23 cellular contexts compared by ENCODE assay signal in the genomic region with DNA sequence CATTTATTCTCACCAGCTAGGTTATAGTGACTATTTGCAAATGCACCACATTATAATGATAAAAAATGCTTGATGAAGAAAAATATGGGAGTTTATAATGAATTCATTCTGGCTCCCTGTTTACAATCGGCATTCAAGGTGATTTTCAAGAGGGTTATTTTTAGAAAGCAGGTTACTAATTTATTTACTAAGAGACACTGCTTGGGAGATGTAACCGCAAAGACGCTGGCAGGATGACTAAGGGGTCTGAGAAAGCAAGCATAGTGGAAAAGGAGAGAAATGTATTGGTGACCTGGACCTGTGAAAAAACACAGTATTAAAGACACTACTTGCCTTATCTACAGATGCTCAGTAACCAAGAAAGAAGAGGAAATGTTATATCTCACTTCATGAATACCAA. TPM values are rescaled to one million over a fixed set of nuclear protein-coding genes. Genes with fewer than 3 reads are reported as not detected.
A peak's percentile ranks its signal among the peaks of the same experiment; 100 is the strongest.
DNase-seq lines count a peak whose midpoint lies in the region; ATAC-seq, FAIRE-seq and TF ChIP-seq lines count a peak whose summit lies in the region.
"Had no signal": no experiment of that assay in that cellular context is flagged by ENCODE, and none has a peak within 500 bp of the region (broad histone marks: within the 10 kb centered on the region; RNA-seq: fewer than 3 reads in every experiment).

No MANE protein-coding gene starts in this region.

- no peaks in the 10 kb centered on the region for H3K9me3 Mint-ChIP-seq in activated CD4-positive, alpha-beta memory T cell treated with anti-CD3 and anti-CD28 coated beads for 36 hours
- H3K9me3 Mint-ChIP-seq in activated CD4-positive, alpha-beta memory T cell treated with anti-CD3 and anti-CD28 coated beads, Interleukin-2, amount 10 ng/mL, durations not matched to agents 7 days and 5 days, result no peaks in the 10 kb centered on the region
- H3K9me3 Mint-ChIP-seq in nephron (no peaks in the 10 kb centered on the region), glutamatergic neuron (ENCODE audit: unreplicated experiment) (no peaks in the 10 kb centered on the region)
- H3K9me3 Mint-ChIP-seq: activated naive CD8-positive, alpha-beta T cell treated with anti-CD3 and anti-CD28 coated beads, Interleukin-2, amount 10 ng/mL, durations not matched to agents 7 days and 5 days; activated T-helper 1 cell treated with anti-CD3 and anti-CD28 coated beads, Interleukin-12 subunit alpha, Interleukin-12 subunit beta, Interleukin-2, Interleukin-4 antibody, amounts not matched to agents 30 ng/mL and 10 ng/mL and 1 ng/mL, durations not matched to agents 14 hours and 24 hours and 36 hours; immature natural killer cell had no signal

- no peaks in the 10 kb centered on the region for H3K27me3 ChIP-seq in bronchial epithelial cell (ENCODE audit: control insufficient read depth, insufficient read depth, low read length)
- H3K27me3 ChIP-seq: BLaER1, heart right ventricle, Peyer's patch, suprapubic skin had no signal

- CTCF ChIA-PET in activated CD4-positive, alpha-beta memory T cell treated with anti-CD3 and anti-CD28 coated beads for 36 hours (lab: Charles Lee), result no interaction called here
- CTCF ChIA-PET in activated CD4-positive, alpha-beta memory T cell treated with anti-CD3 and anti-CD28 coated beads, Interleukin-2, amount 10 ng/mL, durations not matched to agents 7 days and 5 days (lab: Charles Lee), result interaction anchor here (1.7 kb wide), 1 partner anchor 74 kb away, joined by 5 read pairs; no protein-coding TSS in a partner anchor

- intact Hi-C loops in activated CD4-positive, alpha-beta memory T cell treated with anti-CD3 and anti-CD28 coated beads for 36 hours (cut with micrococcal nuclease), result no loop called here

- H3K27me3 Mint-ChIP-seq in activated CD4-positive, alpha-beta memory T cell treated with anti-CD3 and anti-CD28 coated beads for 36 hours, result no peaks in the 10 kb centered on the region
- H3K27me3 Mint-ChIP-seq in activated CD4-positive, alpha-beta memory T cell treated with anti-CD3 and anti-CD28 coated beads, Interleukin-2, amount 10 ng/mL, durations not matched to agents 7 days and 5 days, result no peaks in the 10 kb centered on the region
- H3K27me3 Mint-ChIP-seq in nephron (ENCODE audit: low read depth) (no peaks in the 10 kb centered on the region), glutamatergic neuron (ENCODE audit: unreplicated experiment) (peaks cover 2% of the 10 kb centered on the region)
- H3K27me3 Mint-ChIP-seq: activated naive CD8-positive, alpha-beta T cell treated with anti-CD3 and anti-CD28 coated beads, Interleukin-2, amount 10 ng/mL, durations not matched to agents 7 days and 5 days had no signal

- no peak overlapping the region for H3K4me3 ChIP-seq in bronchial epithelial cell (ENCODE audit: low read depth, low read length)
- H3K4me3 ChIP-seq: BLaER1, heart right ventricle, lung, Peyer's patch, suprapubic skin had no signal

- TF ChIP-seq CTCF in bronchial epithelial cell (IDR thresholded peaks at IDR 0.05; ENCODE audit: insufficient read depth, low read length, severe bottlenecking), result no peak
- TF ChIP-seq CTCF in nephron (IDR thresholded peaks at IDR 0.05; ENCODE audit: unreplicated experiment in 3 of 3), result no peak
- TF ChIP-seq CTCF in glutamatergic neuron (IDR thresholded peaks at IDR 0.05; ENCODE audit: partially characterized antibody, unreplicated experiment), result no peak

- peak overlapping the region; percentile 29 for H3K27ac Mint-ChIP-seq in activated CD4-positive, alpha-beta memory T cell treated with anti-CD3 and anti-CD28 coated beads for 36 hours
- H3K27ac Mint-ChIP-seq in activated CD4-positive, alpha-beta memory T cell treated with anti-CD3 and anti-CD28 coated beads, Interleukin-2, amount 10 ng/mL, durations not matched to agents 7 days and 5 days, result no peak overlapping the region
- peak overlapping the region; percentile 80 to 83 (median 80) for H3K27ac Mint-ChIP-seq in nephron
- H3K27ac Mint-ChIP-seq in glutamatergic neuron (ENCODE audit: unreplicated experiment), result no peak overlapping the region
- H3K27ac Mint-ChIP-seq: activated naive CD8-positive, alpha-beta T cell treated with anti-CD3 and anti-CD28 coated beads, Interleukin-2, amount 10 ng/mL, durations not matched to agents 7 days and 5 days; activated T-helper 1 cell treated with anti-CD3 and anti-CD28 coated beads, Interleukin-12 subunit alpha, Interleukin-12 subunit beta, Interleukin-2, Interleukin-4 antibody, amounts not matched to agents 30 ng/mL and 10 ng/mL and 1 ng/mL, durations not matched to agents 14 hours and 24 hours and 36 hours had no signal

- peaks cover 13% of the 10 kb centered on the region for H3K4me1 Mint-ChIP-seq in activated CD4-positive, alpha-beta memory T cell treated with anti-CD3 and anti-CD28 coated beads for 36 hours (ENCODE audit: low read depth)
- no peaks in the 10 kb centered on the region for H3K4me1 Mint-ChIP-seq in activated CD4-positive, alpha-beta memory T cell treated with anti-CD3 and anti-CD28 coated beads, Interleukin-2, amount 10 ng/mL, durations not matched to agents 7 days and 5 days
- H3K4me1 Mint-ChIP-seq in nephron, result no peaks in the 10 kb centered on the region
- H3K4me1 Mint-ChIP-seq in glutamatergic neuron (ENCODE audit: low read depth, unreplicated experiment), result no peaks in the 10 kb centered on the region
- H3K4me1 Mint-ChIP-seq: immature natural killer cell had no signal

- no peak for DNase-seq in activated CD4-positive, alpha-beta memory T cell treated with anti-CD3 and anti-CD28 coated beads for 36 hours
- DNase-seq in activated CD4-positive, alpha-beta memory T cell treated with anti-CD3 and anti-CD28 coated beads, Interleukin-2, amount 10 ng/mL, durations not matched to agents 7 days and 5 days, result no peak
- DNase-seq in GM19239 (ENCODE audit: insufficient read length, low spot score) (no peak), bronchial epithelial cell (ENCODE audit: low read depth) (peak; percentile 83), glutamatergic neuron (no peak)
- DNase-seq: activated CD4-positive, alpha-beta T cell treated with anti-CD3 and anti-CD28 coated beads, Interleukin-2, amount 50 U/mL, for 48 hours; activated naive CD8-positive, alpha-beta T cell treated with anti-CD3 and anti-CD28 coated beads, Interleukin-2, amount 10 ng/mL, durations not matched to agents 7 days and 5 days; GOT3; heart right ventricle; immature natural killer cell; KBM-7; NCI-H1930; NCI-H226; Peyer's patch; SK-N-SH had no signal

- POLR2A ChIA-PET in activated CD4-positive, alpha-beta memory T cell treated with anti-CD3 and anti-CD28 coated beads for 36 hours (lab: Charles Lee), result no interaction called here
- POLR2A ChIA-PET in activated CD4-positive, alpha-beta memory T cell treated with anti-CD3 and anti-CD28 coated beads, Interleukin-2, amount 10 ng/mL, durations not matched to agents 7 days and 5 days (lab: Charles Lee), result no interaction called here

- no peak overlapping the region for H3K4me3 Mint-ChIP-seq in activated CD4-positive, alpha-beta memory T cell treated with anti-CD3 and anti-CD28 coated beads for 36 hours
- H3K4me3 Mint-ChIP-seq in activated CD4-positive, alpha-beta memory T cell treated with anti-CD3 and anti-CD28 coated beads, Interleukin-2, amount 10 ng/mL, durations not matched to agents 7 days and 5 days, result no peak overlapping the region
- H3K4me3 Mint-ChIP-seq in nephron, result peak overlapping the region in 1 of 3 experiments; percentile 11
- no peak overlapping the region for H3K4me3 Mint-ChIP-seq in glutamatergic neuron (ENCODE audit: unreplicated experiment)
- H3K4me3 Mint-ChIP-seq: activated naive CD8-positive, alpha-beta T cell treated with anti-CD3 and anti-CD28 coated beads, Interleukin-2, amount 10 ng/mL, durations not matched to agents 7 days and 5 days; activated T-helper 1 cell treated with anti-CD3 and anti-CD28 coated beads, Interleukin-12 subunit alpha, Interleukin-12 subunit beta, Interleukin-2, Interleukin-4 antibody, amounts not matched to agents 30 ng/mL and 10 ng/mL and 1 ng/mL, durations not matched to agents 14 hours and 24 hours and 36 hours; immature natural killer cell had no signal

- ATAC-seq in HG03280 (IDR thresholded peaks at IDR 0.05; ENCODE audit: unreplicated experiment) (no peak), esophagus mucosa (no peak)
- ATAC-seq: heart right ventricle, sciatic nerve had no signal

- H3K36me3 ChIP-seq in bronchial epithelial cell (ENCODE audit: control insufficient read depth, insufficient read depth, low read length), result no peaks in the 10 kb centered on the region

- H3K36me3 Mint-ChIP-seq in activated CD4-positive, alpha-beta memory T cell treated with anti-CD3 and anti-CD28 coated beads for 36 hours, result peaks cover 29% of the 10 kb centered on the region
- H3K36me3 Mint-ChIP-seq in activated CD4-positive, alpha-beta memory T cell treated with anti-CD3 and anti-CD28 coated beads, Interleukin-2, amount 10 ng/mL, durations not matched to agents 7 days and 5 days (ENCODE audit: low read depth), result peaks cover 49% of the 10 kb centered on the region
- H3K36me3 Mint-ChIP-seq in nephron (ENCODE audit: low read depth) (peaks cover 51% of the 10 kb centered on the region), glutamatergic neuron (ENCODE audit: unreplicated experiment) (no peaks in the 10 kb centered on the region)

- FAIRE-seq in GM19239 (lab: Jason Lieb, UNC) (peak; percentile 18), bronchial epithelial cell (lab: Jason Lieb, UNC) (no peak)

RNA-seq across cellular contexts. Expression of gene PITPNM2, which starts 13.3 kb away (rescaled TPM):
- total RNA-seq in activated CD4-positive, alpha-beta memory T cell treated with anti-CD3 and anti-CD28 coated beads for 36 hours, result 1 to 10 TPM; 5.9 to 6.5 TPM
- total RNA-seq in activated CD4-positive, alpha-beta memory T cell treated with anti-CD3 and anti-CD28 coated beads, Interleukin-2, amount 10 ng/mL, durations not matched to agents 7 days and 5 days, result 1 to 10 TPM; 8.1 to 9.3 TPM
- total RNA-seq in bronchial epithelial cell (2.4 and 2.9 TPM in 2 replicates), esophagus mucosa (8.3 TPM), glutamatergic neuron (ENCODE audit: unreplicated experiment) (19.6 TPM)

Comparison
In these comparisons a context has a peak if more than half of its experiments do, and no peak if none do; other contexts are left out.
1. H3K27ac Mint-ChIP-seq: peak in activated CD4-positive, alpha-beta memory T cell treated with anti-CD3 and anti-CD28 coated beads for 36 hours (single experiment) and nephron (3 of 3); none in activated CD4-positive, alpha-beta memory T cell treated with anti-CD3 and anti-CD28 coated beads, Interleukin-2, amount 10 ng/mL, durations not matched to agents 7 days and 5 days (single experiment) and glutamatergic neuron (single experiment).